ENCODE assay signal across 16 cellular contexts in genomic region chr5:112205840-112206239, GRCh38.
"Had no signal": no experiment of that assay in that cellular context is flagged by ENCODE, and none has a peak within 500 bp of the region (broad histone marks: within the 10 kb centered on the region; RNA-seq: fewer than 3 reads in every experiment).

No MANE protein-coding gene starts in this region.

- DNase-seq: activated CD4-positive, alpha-beta T cell treated with anti-CD3 and anti-CD28 coated beads for 1 hour; activated CD4-positive, alpha-beta T cell treated with anti-CD3 and anti-CD28 coated beads, Interleukin-2, amount 50 U/mL, for 48 hours; activated CD8-positive, alpha-beta memory T cell treated with anti-CD3 and anti-CD28 coated beads, Interleukin-2, amount 10 ng/mL, durations not matched to agents 7 days and 5 days; activated gamma-delta T cell; activated naive CD8-positive, alpha-beta T cell treated with anti-CD3 and anti-CD28 coated beads, Interleukin-2, amount 10 ng/mL, durations not matched to agents 7 days and 5 days; activated T-cell treated with anti-CD3 and anti-CD28 coated beads, Interleukin-2, amount 50 U/mL, for 24 hours; anterior cingulate cortex; foreskin keratinocyte; heart left ventricle; immature natural killer cell; left colon; ovary; stimulated activated CD4-positive, alpha-beta T cell treated with anti-CD3 and anti-CD28 coated beads, Interleukin-12 subunit alpha, Interleukin-12 subunit beta, amount 100 ng/mL, for 4 hours; stimulated activated naive CD4-positive, alpha-beta T cell treated with Interleukin-2 at 50 U/mL for 16 hours; T-helper 17 cell had no signal

- H3K4me3 ChIP-seq: heart left ventricle, ovary had no signal

- ATAC-seq: activated CD8-positive, alpha-beta memory T cell treated with anti-CD3 and anti-CD28 coated beads, Interleukin-2, amount 10 ng/mL, durations not matched to agents 7 days and 5 days; foreskin keratinocyte; left colon; SK-N-SH treated with all-trans-retinoic acid at 6 μM for 48 hours; T-helper 17 cell had no signal

- H3K36me3 ChIP-seq: ovary had no signal

- H3K4me1 ChIP-seq: foreskin keratinocyte had no signal

- H3K9me3 ChIP-seq: heart left ventricle, ovary had no signal

- H3K27ac ChIP-seq: foreskin keratinocyte, heart left ventricle, ovary had no signal

- H3K27me3 ChIP-seq: foreskin keratinocyte, heart left ventricle, ovary had no signal
